10 cellular contexts compared by ENCODE assay signal in the genomic region with DNA sequence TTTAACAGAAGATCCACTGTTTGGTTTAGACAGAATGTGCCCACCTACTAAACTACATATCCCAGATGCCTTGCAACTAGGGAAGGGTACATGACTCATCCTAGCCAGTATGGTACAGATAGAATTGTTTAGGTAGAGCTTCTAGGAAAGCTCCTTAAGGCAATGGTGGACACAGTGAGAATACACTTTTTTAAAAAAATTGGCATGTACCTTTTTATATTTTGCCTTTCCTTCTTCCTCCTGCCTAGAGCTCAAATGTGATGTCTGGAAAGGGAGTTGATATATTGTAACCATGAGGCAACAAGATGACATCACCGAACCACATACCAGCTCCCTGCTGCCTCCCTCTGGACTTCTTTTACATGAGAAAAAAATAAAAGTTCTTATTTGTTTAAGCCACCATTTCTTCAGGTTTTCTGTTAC. TPM values are rescaled to one million over a fixed set of nuclear protein-coding genes. Genes with fewer than 3 reads are reported as not detected.
DNase-seq lines count a peak whose midpoint lies in the region; ATAC-seq and TF ChIP-seq lines count a peak whose summit lies in the region.
"Had no signal": no experiment of that assay in that cellular context is flagged by ENCODE, and none has a peak within 500 bp of the region (broad histone marks: within the 10 kb centered on the region; RNA-seq: fewer than 3 reads in every experiment).

No MANE protein-coding gene starts in this region.

- 78% methylated on average over 1 of the region's 1 CpG for WGBS in smooth muscle cell (ENCODE audit: low lambda C conversion rate)

- H3K79me2 ChIP-seq in Loucy (ENCODE audit: insufficient read depth, low read length) (no peaks in the 10 kb centered on the region), smooth muscle cell (ENCODE audit: low read depth) (no peaks in the 10 kb centered on the region)

- H2AFZ ChIP-seq in Loucy (ENCODE audit: low read length) (no peak overlapping the region), smooth muscle cell (ENCODE audit: low read depth) (no peak overlapping the region)

- no peak overlapping the region for H3K27ac ChIP-seq in smooth muscle cell (ENCODE audit: low read depth)
- H3K27ac ChIP-seq: thoracic aorta had no signal

- H4K20me1 ChIP-seq in Loucy (ENCODE audit: insufficient read depth, low read length, poor library complexity, severe bottlenecking) (no peaks in the 10 kb centered on the region), smooth muscle cell (ENCODE audit: low read depth) (no peaks in the 10 kb centered on the region)

- DNase-seq in SIG-M5 treated with dmso at 0.1 percent for 504 hours (lab: John Stamatoyannopoulos, UW; ENCODE audit: unreplicated experiment) (peak; percentile 77), SIG-M5 (lab: John Stamatoyannopoulos, UW) (no peak), dermis blood vessel endothelial cell (peak; percentile 40), smooth muscle cell (lab: John Stamatoyannopoulos, UW; ENCODE audit: unreplicated experiment) (no peak), omental fat pad (ENCODE audit: low spot score) (no peak), NCI-H2196 treated with DMSO at 0.1 percent for 48 hours (lab: John Stamatoyannopoulos, UW; ENCODE audit: unreplicated experiment) (no peak)
- DNase-seq: KG1 had no signal

- H3K4me2 ChIP-seq in Loucy (ENCODE audit: low read depth, low read length, poor library complexity, severe bottlenecking) = no peak overlapping the region
- no peak overlapping the region for H3K4me2 ChIP-seq in smooth muscle cell

- no peaks in the 10 kb centered on the region for H3K4me1 ChIP-seq in Loucy (ENCODE audit: insufficient read depth, low read length, poor library complexity, severe bottlenecking)
- H3K4me1 ChIP-seq in smooth muscle cell (ENCODE audit: low read depth) = no peaks in the 10 kb centered on the region

- H3K9me3 ChIP-seq in Loucy (ENCODE audit: insufficient read depth, low read depth, low read length) = no peaks in the 10 kb centered on the region
- H3K9me3 ChIP-seq in smooth muscle cell (replicated peaks; ENCODE audit: low read depth) = no peaks in the 10 kb centered on the region
- H3K9me3 ChIP-seq: thoracic aorta had no signal

- H3K4me3 ChIP-seq in Loucy (ENCODE audit: low read length, poor library complexity, severe bottlenecking) (no peak overlapping the region), smooth muscle cell (no peak overlapping the region)
- H3K4me3 ChIP-seq: thoracic aorta had no signal

- H3K9ac ChIP-seq in Loucy (ENCODE audit: low read depth, low read length, poor library complexity, severe bottlenecking) = no peak overlapping the region
- H3K9ac ChIP-seq in smooth muscle cell (ENCODE audit: low read depth) = no peak overlapping the region

- H3K27me3 ChIP-seq in Loucy (ENCODE audit: insufficient read depth, low read length, poor library complexity, severe bottlenecking) (no peaks in the 10 kb centered on the region), smooth muscle cell (ENCODE audit: low read depth) (no peaks in the 10 kb centered on the region)

- no peaks in the 10 kb centered on the region for H3K9me2 ChIP-seq in Loucy (replicated peaks; ENCODE audit: low read depth, low read length)

- H3K36me3 ChIP-seq in Loucy (ENCODE audit: insufficient read depth, low read length) (no peaks in the 10 kb centered on the region), smooth muscle cell (ENCODE audit: low read depth) (no peaks in the 10 kb centered on the region)
- H3K36me3 ChIP-seq: thoracic aorta had no signal

- ATAC-seq in GM21360 (IDR thresholded peaks at IDR 0.05; ENCODE audit: unreplicated experiment) = no peak
- no peak for ATAC-seq in omental fat pad (ENCODE audit: low FRiP score)

- peak; percentile 49 for TF ChIP-seq CTCF in Loucy (conservative IDR thresholded peaks at IDR 0.05; ENCODE audit: low read length)
- TF ChIP-seq CTCF in smooth muscle cell (IDR thresholded peaks at IDR 0.05; ENCODE audit: borderline replicate concordance, insufficient read depth, poor library complexity, severe bottlenecking) = peak; percentile 33
- no peak for TF ChIP-seq CTCF in omental fat pad (IDR thresholded peaks at IDR 0.05)

- H3F3A ChIP-seq in Loucy (ENCODE audit: low read depth) = no peaks in the 10 kb centered on the region
- H3F3A ChIP-seq in smooth muscle cell (ENCODE audit: low read depth) = no peaks in the 10 kb centered on the region

RNA-seq across cellular contexts. Expression of gene C3orf80, which starts 14.4 kb away (rescaled TPM):
- total RNA-seq in dermis blood vessel endothelial cell (not detected in 2 replicates), smooth muscle cell (10.2 and 11.7 TPM in 2 replicates), omental fat pad (under 1 TPM; 0.24 to 0.95 (median 0.33) TPM)
- 14.9 and 17.5 TPM in 2 replicates for polyA plus RNA-seq in smooth muscle cell

Comparison
In these comparisons a context has a peak if more than half of its experiments do, and no peak if none do; other contexts are left out.
1. DNase-seq: peak in SIG-M5 treated with dmso at 0.1 percent for 504 hours (single experiment) and dermis blood vessel endothelial cell (single experiment); none in SIG-M5 (single experiment), smooth muscle cell (single experiment), omental fat pad (single experiment) and NCI-H2196 treated with DMSO at 0.1 percent for 48 hours (single experiment).
2. CTCF ChIP-seq: peak in Loucy (single experiment) and smooth muscle cell (single experiment); none in omental fat pad (0 of 3).